36 cellular contexts compared by ENCODE assay signal in the genomic region with DNA sequence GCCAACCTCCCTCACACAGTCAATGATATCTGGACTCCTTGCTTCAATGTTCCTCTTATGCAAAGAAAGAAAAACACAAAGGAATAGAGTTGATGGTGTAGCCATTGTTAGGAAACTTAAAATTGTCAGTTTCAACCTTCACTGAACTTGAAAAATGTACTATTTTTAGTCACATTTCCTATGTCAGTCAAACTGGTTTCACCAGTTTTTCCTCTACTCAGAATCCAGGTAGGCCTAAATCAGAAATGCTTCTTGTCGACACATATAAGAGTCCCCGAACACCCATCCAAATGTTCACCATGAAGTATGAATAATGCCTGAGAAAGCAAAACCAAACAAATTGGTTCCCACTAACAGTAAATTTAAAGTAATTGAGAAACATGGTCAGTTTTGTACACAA. TPM values are rescaled to one million over a fixed set of nuclear protein-coding genes. Genes with fewer than 3 reads are reported as not detected.
DNase-seq lines count a peak whose midpoint lies in the region; ATAC-seq, FAIRE-seq and TF ChIP-seq lines count a peak whose summit lies in the region.
"Had no signal": no experiment of that assay in that cellular context is flagged by ENCODE, and none has a peak within 500 bp of the region (broad histone marks: within the 10 kb centered on the region; RNA-seq: fewer than 3 reads in every experiment).

No MANE protein-coding gene starts in this region.

- DNase-seq in DMS53 (lab: John Stamatoyannopoulos, UW) (peak; percentile 87), epithelial cell of esophagus (ENCODE audit: low read depth) (peak; percentile 74), pancreas (no peak), GM10248 (ENCODE audit: extremely low spot score) (no peak), HUDEP-2 (lab: John Stamatoyannopoulos, UW; ENCODE audit: unreplicated experiment in 76 of 76) (no peak), SK-N-DZ (ENCODE audit: low spot score) (no peak)
- DNase-seq: activated CD4-positive, alpha-beta T cell treated with anti-CD3 and anti-CD28 coated beads for 48 hours; activated effector memory CD4-positive, alpha-beta T cell treated with Interleukin-2 at 50 U/mL for 16 hours; activated T-cell treated with anti-CD3 and anti-CD28 coated beads for 4 hours; CD8-positive, alpha-beta memory T cell; colonic mucosa; DMS153; effector CD8-positive, alpha-beta T cell; immature natural killer cell; mesendoderm; NCI-H146; NCI-H2171 treated with DMSO at 0.1 percent for 48 hours; right lobe of liver; SHP77; spleen; stimulated activated CD4-positive, alpha-beta T cell treated with anti-CD3 and anti-CD28 coated beads, Interleukin-2, amount 100 ng/mL, for 24 hours; stimulated activated CD8-positive, alpha-beta memory T cell treated with anti-CD3 and anti-CD28 coated beads, Interleukin-4, amount 100 ng/mL, for 48 hours; stimulated activated naive CD8-positive, alpha-beta T cell treated with anti-CD3 and anti-CD28 coated beads, Interleukin-15, amount 100 ng/mL, for 72 hours; tibial artery had no signal

- WGBS in pancreas, 2 donors: 14% methylated on average over 2 of the region's 2 CpGs

- intact Hi-C loops in pancreas (cut with DNase I): no loop called here

- H3K4me3 ChIP-seq in epithelial cell of esophagus (ENCODE audit: low read length) (no peak overlapping the region), pancreas (peak overlapping the region in 1 of 4 donors; percentile 4)
- H3K4me3 ChIP-seq: ascending aorta, colonic mucosa, right lobe of liver, spleen, tibial artery had no signal

- no peaks in the 10 kb centered on the region for H3K9me3 ChIP-seq in pancreas
- H3K9me3 ChIP-seq: colonic mucosa had no signal

- POLR2A ChIA-PET in GM10248 (lab: Yijun Ruan, JAX): no interaction called here

- no peaks in the 10 kb centered on the region for H3K27me3 ChIP-seq in pancreas
- H3K27me3 ChIP-seq: ascending aorta, colonic mucosa, right lobe of liver, spleen, tibial artery had no signal

- no peaks in the 10 kb centered on the region for H3K36me3 ChIP-seq in pancreas
- H3K36me3 ChIP-seq: ascending aorta, colonic mucosa, right lobe of liver, spleen, tibial artery had no signal

- CTCF ChIA-PET in GM10248 (lab: Yijun Ruan, JAX): no interaction called here

- no peak for TF ChIP-seq RAD21 in Ishikawa (IDR thresholded peaks at IDR 0.05; ENCODE audit: low read depth)

- TF ChIP-seq CTCF in epithelial cell of esophagus (IDR thresholded peaks at IDR 0.05; ENCODE audit: insufficient read depth, low read depth, low read length, missing control alignments) (no peak), pancreas (IDR thresholded peaks at IDR 0.05) (no peak), GM10248 (IDR thresholded peaks at IDR 0.05; ENCODE audit: control extremely low read depth, extremely low read depth, low read depth, missing control alignments) (no peak)

- H3K27ac ChIP-seq in pancreas: peak overlapping the region in 3 of 4 donors; percentile 53 to 75 (median 67)
- H3K27ac ChIP-seq: ascending aorta, colonic mucosa, epithelial cell of prostate, right lobe of liver, spleen, tibial artery had no signal

- no peak for FAIRE-seq in pancreas (lab: Jason Lieb, UNC)
- FAIRE-seq: GM12892, H54 had no signal

- ATAC-seq in pancreas: peak; percentile 69 to 83 (median 78)
- no peak for ATAC-seq in GM18511 (IDR thresholded peaks at IDR 0.05; ENCODE audit: unreplicated experiment)
- ATAC-seq: left lobe of liver; right lobe of liver; stimulated activated naive CD8-positive, alpha-beta T cell treated with anti-CD3 and anti-CD28 coated beads, Interleukin-15, amount 100 ng/mL, for 72 hours had no signal

- TF ChIP-seq EP300 in Ishikawa (IDR thresholded peaks at IDR 0.05; ENCODE audit: borderline replicate concordance): peak; percentile 58; the same call in 1 of the 2 replicates

- peaks cover 11 to 24% (median 17%) of the 10 kb centered on the region in 3 donors for H3K4me1 ChIP-seq in pancreas
- H3K4me1 ChIP-seq: ascending aorta, colonic mucosa, right lobe of liver, spleen, tibial artery had no signal

TF ChIP-seq in Ishikawa, 13 proteins besides CTCF, POLR2A, EP300 and RAD21:
- TF ChIP-seq, protein P1, sequence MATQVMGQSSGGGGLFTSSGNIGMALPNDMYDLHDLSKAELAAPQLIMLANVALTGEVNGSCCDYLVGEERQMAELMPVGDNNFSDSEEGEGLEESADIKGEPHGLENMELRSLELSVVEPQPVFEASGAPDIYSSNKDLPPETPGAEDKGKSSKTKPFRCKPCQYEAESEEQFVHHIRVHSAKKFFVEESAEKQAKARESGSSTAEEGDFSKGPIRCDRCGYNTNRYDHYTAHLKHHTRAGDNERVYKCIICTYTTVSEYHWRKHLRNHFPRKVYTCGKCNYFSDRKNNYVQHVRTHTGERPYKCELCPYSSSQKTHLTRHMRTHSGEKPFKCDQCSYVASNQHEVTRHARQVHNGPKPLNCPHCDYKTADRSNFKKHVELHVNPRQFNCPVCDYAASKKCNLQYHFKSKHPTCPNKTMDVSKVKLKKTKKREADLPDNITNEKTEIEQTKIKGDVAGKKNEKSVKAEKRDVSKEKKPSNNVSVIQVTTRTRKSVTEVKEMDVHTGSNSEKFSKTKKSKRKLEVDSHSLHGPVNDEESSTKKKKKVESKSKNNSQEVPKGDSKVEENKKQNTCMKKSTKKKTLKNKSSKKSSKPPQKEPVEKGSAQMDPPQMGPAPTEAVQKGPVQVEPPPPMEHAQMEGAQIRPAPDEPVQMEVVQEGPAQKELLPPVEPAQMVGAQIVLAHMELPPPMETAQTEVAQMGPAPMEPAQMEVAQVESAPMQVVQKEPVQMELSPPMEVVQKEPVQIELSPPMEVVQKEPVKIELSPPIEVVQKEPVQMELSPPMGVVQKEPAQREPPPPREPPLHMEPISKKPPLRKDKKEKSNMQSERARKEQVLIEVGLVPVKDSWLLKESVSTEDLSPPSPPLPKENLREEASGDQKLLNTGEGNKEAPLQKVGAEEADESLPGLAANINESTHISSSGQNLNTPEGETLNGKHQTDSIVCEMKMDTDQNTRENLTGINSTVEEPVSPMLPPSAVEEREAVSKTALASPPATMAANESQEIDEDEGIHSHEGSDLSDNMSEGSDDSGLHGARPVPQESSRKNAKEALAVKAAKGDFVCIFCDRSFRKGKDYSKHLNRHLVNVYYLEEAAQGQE (IDR thresholded peaks at IDR 0.05; ENCODE audit: low read depth): no peak
- TF ChIP-seq CREB1 (IDR thresholded peaks at IDR 0.05; ENCODE audit: low read depth) (no peak), EGR1 (IDR thresholded peaks at IDR 0.05) (no peak), CEBPB (IDR thresholded peaks at IDR 0.05) (peak; percentile 53; the same call in 1 of the 2 replicates), TCF12 (IDR thresholded peaks at IDR 0.05; ENCODE audit: low read depth) (no peak; the same call in 1 of the 2 replicates), ZBTB7A (IDR thresholded peaks at IDR 0.05; ENCODE audit: low read depth) (no peak), NFIC (IDR thresholded peaks at IDR 0.05) (peak; percentile 37; the same call in 1 of the 2 replicates), YY1 (IDR thresholded peaks at IDR 0.05; ENCODE audit: low read depth) (0 out of 2 replicates have a peak, but pooled peaks have one; percentile 24), TEAD4 (IDR thresholded peaks at IDR 0.05) (peak; percentile 70), TAF1 (IDR thresholded peaks at IDR 0.05; ENCODE audit: low read depth) (no peak)
- TF ChIP-seq, protein P2, sequence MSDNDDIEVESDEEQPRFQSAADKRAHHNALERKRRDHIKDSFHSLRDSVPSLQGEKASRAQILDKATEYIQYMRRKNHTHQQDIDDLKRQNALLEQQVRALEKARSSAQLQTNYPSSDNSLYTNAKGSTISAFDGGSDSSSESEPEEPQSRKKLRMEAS (IDR thresholded peaks at IDR 0.05): peak; percentile 44; the same call in 1 of the 2 replicates

RNA-seq across cellular contexts. Expression of a gene that starts 42.4 kb away (rescaled TPM):
- total RNA-seq in pancreas: 10 to 100 TPM; 31.3 to 51.4 (median 39.9) TPM
- polyA plus RNA-seq in pancreas: 10 to 100 TPM; 20.5 to 34.1 TPM
- polyA plus RNA-seq in SK-N-DZ (2014; cell fraction: cytosol; rRNA removed): 37.0 and 41.4 TPM in 2 replicates
- 42.4 and 46.0 TPM in 2 replicates for polyA plus RNA-seq in SK-N-DZ (2014; cell fraction: nucleus; rRNA removed)

RNA-seq across cellular contexts. Expression of a gene that starts 43.8 kb away (rescaled TPM):
- total RNA-seq in pancreas: under 1 TPM in 1 of 6 donors, not detected in 5; 0.09 TPM
- polyA plus RNA-seq in pancreas: under 1 TPM; 0.16 to 0.46 TPM
- polyA plus RNA-seq in SK-N-DZ (2014; cell fraction: cytosol; rRNA removed): not detected in 2 replicates
- not detected in 2 replicates for polyA plus RNA-seq in SK-N-DZ (2014; cell fraction: nucleus; rRNA removed)
- total RNA-seq: ascending aorta; cardiac septum; CD8-positive, alpha-beta memory T cell; colonic mucosa; glomerular endothelial cell; left lobe of liver; myocyte; posterior vena cava; right lobe of liver had no signal
- polyA plus RNA-seq: AG04450; CD8-positive, alpha-beta memory T cell; immature natural killer cell had no signal

Comparison
In these comparisons a context has a peak if more than half of its experiments do, and no peak if none do; other contexts are left out.
1. DNase-seq: peak in DMS53 (single experiment) and epithelial cell of esophagus (single experiment); none in pancreas (0 of 6), GM10248 (single experiment), HUDEP-2 (0 of 76) and SK-N-DZ (single experiment).